24 cellular contexts compared by ENCODE assay signal in genomic region chr9:93978498-93978897, GRCh38. TPM values are rescaled to one million over a fixed set of nuclear protein-coding genes. Genes with fewer than 3 reads are reported as not detected.
DNase-seq lines count a peak whose midpoint lies in the region; ATAC-seq, FAIRE-seq and TF ChIP-seq lines count a peak whose summit lies in the region.
"Had no signal": no experiment of that assay in that cellular context is flagged by ENCODE, and none has a peak within 500 bp of the region (broad histone marks: within the 10 kb centered on the region; RNA-seq: fewer than 3 reads in every experiment).

No MANE protein-coding gene starts in this region.

- no peaks in the 10 kb centered on the region for H3K4me1 ChIP-seq in PC-9 (replicated peaks; ENCODE audit: insufficient read depth)
- no peaks in the 10 kb centered on the region for H3K4me1 ChIP-seq in right lobe of liver
- H3K4me1 ChIP-seq: body of pancreas, Peyer's patch, upper lobe of left lung had no signal

- H2AFZ ChIP-seq in PC-9, result peak overlapping the region; percentile 25; the same call in 1 of the 2 replicates
- H2AFZ ChIP-seq: hepatocyte had no signal

- no peaks in the 10 kb centered on the region for H3F3A ChIP-seq in PC-9 (ENCODE audit: insufficient read depth, low read depth)

- no peaks in the 10 kb centered on the region for H3K9me3 ChIP-seq in PC-9 (ENCODE audit: insufficient read depth, low read depth)
- peaks cover 0 to under 1% (median 0%) of the 10 kb centered on the region in 4 donors for H3K9me3 ChIP-seq in right lobe of liver
- H3K9me3 ChIP-seq: body of pancreas, Peyer's patch had no signal

- 77% methylated on average over 2 of the region's 2 CpGs for WGBS in right lobe of liver (ENCODE audit: insufficient coverage, low coverage, low lambda C conversion rate, missing lambda C conversion rate)

- H3K36me3 ChIP-seq in H7 (replicated peaks; ENCODE audit: control insufficient read depth, insufficient read depth, low read length) (no peaks in the 10 kb centered on the region), PC-9 (ENCODE audit: low read depth) (no peaks in the 10 kb centered on the region), right lobe of liver (no peaks in the 10 kb centered on the region)
- H3K36me3 ChIP-seq: Peyer's patch, upper lobe of left lung had no signal

- no peak for FAIRE-seq in GM19239 (lab: Jason Lieb, UNC)
- FAIRE-seq: colon had no signal

- no peaks in the 10 kb centered on the region; the same call in 1 of the 2 replicates for H3K27me3 ChIP-seq in H7 (ENCODE audit: control insufficient read depth, insufficient read depth, low read length)
- peaks cover 6% of the 10 kb centered on the region for H3K27me3 ChIP-seq in PC-9 (ENCODE audit: insufficient read depth, low read depth)
- H3K27me3 ChIP-seq in right lobe of liver, result no peaks in the 10 kb centered on the region
- H3K27me3 ChIP-seq: body of pancreas, Peyer's patch, upper lobe of left lung had no signal

- DNase-seq in DMS53 (lab: John Stamatoyannopoulos, UW) (peak; percentile 16), H7 (peak; percentile 7), PC-9 (no peak), right lobe of liver (no peak), GM19239 (ENCODE audit: insufficient read length, low spot score) (no peak)
- DNase-seq: activated CD8-positive, alpha-beta T cell treated with anti-CD3 and anti-CD28 coated beads, Interleukin-2, amount 10 ng/mL, durations not matched to agents 7 days and 5 days; activated T-cell treated with anti-CD3 and anti-CD28 coated beads, Interleukin-2, amount 50 U/mL, for 4 hours; body of pancreas; foreskin melanocyte; H9; Karpas-422; NCI-H2171; Peyer's patch; stimulated activated CD4-positive, alpha-beta T cell treated with anti-CD3 and anti-CD28 coated beads, Interleukin-4, amount 100 ng/mL, for 1 hour; T-helper 9 cell; upper lobe of left lung had no signal

- POLR2A ChIA-PET in PC-9 (lab: Charles Lee; ENCODE audit: unreplicated experiment), result no interaction called here

- no peaks in the 10 kb centered on the region for H4K20me1 ChIP-seq in PC-9 (ENCODE audit: insufficient read depth)

- intact Hi-C loops in PC-9 (cut with micrococcal nuclease; ENCODE audit: unreplicated experiment), result no loop called here
- intact Hi-C loops in right lobe of liver (cut with DNase I), result no loop called here

- ATAC-seq in esophagus mucosa (peak; percentile 42), right lobe of liver (no peak), HG02642 (IDR thresholded peaks at IDR 0.05; ENCODE audit: poor library complexity, unreplicated experiment) (no peak)
- ATAC-seq: activated CD8-positive, alpha-beta T cell treated with anti-CD3 and anti-CD28 coated beads, Interleukin-2, amount 10 ng/mL, durations not matched to agents 7 days and 5 days; activated T-cell treated with anti-CD3 and anti-CD28 coated beads, Interleukin-2, amount 50 U/mL, for 4 hours; body of pancreas had no signal

- TF ChIP-seq POLR2A in right lobe of liver (IDR thresholded peaks at IDR 0.05), result no peak

- H3K9me2 ChIP-seq in PC-9 (ENCODE audit: insufficient read depth), result no peaks in the 10 kb centered on the region

- no peaks in the 10 kb centered on the region for H3K79me2 ChIP-seq in PC-9 (ENCODE audit: low read depth)
- H3K79me2 ChIP-seq: hepatocyte had no signal

- H3K4me3 ChIP-seq in H7 (ENCODE audit: insufficient read depth, low read depth, low read length) (no peak overlapping the region), PC-9 (no peak overlapping the region), right lobe of liver (no peak overlapping the region)
- H3K4me3 ChIP-seq: body of pancreas, hepatocyte, Peyer's patch, SK-N-MC, upper lobe of left lung had no signal

- no peak overlapping the region for H3K4me2 ChIP-seq in PC-9
- H3K4me2 ChIP-seq: hepatocyte had no signal

- BruUV-seq in PC-9 (replicated peaks; lab: Mats Ljungman, UMichigan), result no TSS peak

- H3K27ac ChIP-seq in PC-9 (no peak overlapping the region), right lobe of liver (no peak overlapping the region)
- H3K27ac ChIP-seq: body of pancreas, hepatocyte, Peyer's patch, SK-N-MC, upper lobe of left lung had no signal

- CTCF ChIA-PET in PC-9 (lab: Charles Lee), result interaction anchor here (0.6 kb wide), 1 partner anchor 207 kb away, joined by 14 read pairs; no protein-coding TSS in a partner anchor

- TF ChIP-seq CTCF in PC-9 (conservative IDR thresholded peaks at IDR 0.05), result no peak
- no peak for TF ChIP-seq CTCF in right lobe of liver (IDR thresholded peaks at IDR 0.05)

RNA-seq across cellular contexts. Expression of gene BARX1, which starts 23.3 kb away (rescaled TPM):
- total RNA-seq in H7 (2014; rRNA removed; shearing (Covaris generic)), result 79.7 and 80.4 TPM in 2 replicates
- not detected in 2 replicates for total RNA-seq in PC-9 (2021)
- total RNA-seq in esophagus mucosa, result 0.12 TPM
- total RNA-seq in right lobe of liver, result not detected
- total RNA-seq: activated T-cell treated with anti-CD3 and anti-CD28 coated beads, Interleukin-2, amount 50 U/mL, for 4 hours; HT1080; liver; mononuclear cell; Peyer's patch; upper lobe of left lung had no signal

Comparison
In these comparisons a context has a peak if more than half of its experiments do, and no peak if none do; other contexts are left out.
1. DNase-seq: peak in DMS53 (single experiment) and H7 (single experiment); none in PC-9 (0 of 2), right lobe of liver (0 of 3) and GM19239 (single experiment).
2. RNA of gene BARX1, which starts 23.3 kb away (total RNA-seq): 79.7 to 80.4 TPM in H7; 0.12 TPM in esophagus mucosa (single experiment), not detected in right lobe of liver and not detected in PC-9; every median in the first group is over 10 times any median in the second.